ENCODE assay signal across 14 cellular contexts in genomic region chr20:51237790-51238189, GRCh38.
"Had no signal": no experiment of that assay in that cellular context is flagged by ENCODE, and none has a peak within 500 bp of the region (broad histone marks: within the 10 kb centered on the region; RNA-seq: fewer than 3 reads in every experiment).

No MANE protein-coding gene starts in this region.

- H3K4me1 ChIP-seq: foreskin keratinocyte, sigmoid colon had no signal

- DNase-seq: activated CD4-positive, alpha-beta memory T cell treated with anti-CD3 and anti-CD28 coated beads for 36 hours; activated CD4-positive, alpha-beta T cell treated with anti-CD3 and anti-CD28 coated beads for 1 hour; activated gamma-delta T cell; activated naive CD8-positive, alpha-beta T cell treated with anti-CD3 and anti-CD28 coated beads for 36 hours; activated T-cell treated with anti-CD3 and anti-CD28 coated beads, Interleukin-2, amount 50 U/mL, for 48 hours; cortex of kidney; effector CD8-positive, alpha-beta T cell; foreskin keratinocyte; sigmoid colon; stimulated activated CD4-positive, alpha-beta T cell treated with anti-CD3 and anti-CD28 coated beads, Interleukin-12 subunit alpha, Interleukin-12 subunit beta, amount 100 ng/mL, for 4 hours; T-helper 1 cell; T1000 had no signal

- ATAC-seq: foreskin keratinocyte; SK-N-SH treated with all-trans-retinoic acid at 6 μM for 48 hours; stimulated activated effector memory CD8-positive, alpha-beta T cell treated with anti-CD3 and anti-CD28 coated beads, Interleukin-12 subunit alpha, Interleukin-12 subunit beta, amount 100 ng/mL, for 72 hours had no signal

- H3K27ac ChIP-seq: foreskin keratinocyte, sigmoid colon had no signal

- H3K36me3 ChIP-seq: sigmoid colon had no signal

- H3K27me3 ChIP-seq: foreskin keratinocyte had no signal

- H3K4me3 ChIP-seq: sigmoid colon had no signal
